10 cellular contexts compared by ENCODE assay signal in genomic region chr10:46268076-46268881, GRCh38. TPM values are rescaled to one million over a fixed set of nuclear protein-coding genes. Genes with fewer than 3 reads are reported as not detected.
DNase-seq lines count a peak whose midpoint lies in the region; ATAC-seq and TF ChIP-seq lines count a peak whose summit lies in the region.
"Had no signal": no experiment of that assay in that cellular context is flagged by ENCODE, and none has a peak within 500 bp of the region (broad histone marks: within the 10 kb centered on the region; RNA-seq: fewer than 3 reads in every experiment).

No MANE protein-coding gene starts in this region.

- no peaks in the 10 kb centered on the region for H3K36me3 Mint-ChIP-seq in activated T-cell treated with anti-CD3 and anti-CD28 coated beads, Interleukin-2, amount 50 U/mL, for 72 hours (ENCODE audit: insufficient read depth in 2 of 2)

- H3K9me3 Mint-ChIP-seq in activated T-cell treated with anti-CD3 and anti-CD28 coated beads, Interleukin-2, amount 50 U/mL, for 72 hours, result no peaks in the 10 kb centered on the region

- no peak overlapping the region for H3K27ac Mint-ChIP-seq in activated T-cell treated with anti-CD3 and anti-CD28 coated beads, Interleukin-2, amount 50 U/mL, for 72 hours

- TF ChIP-seq CTCF in BE2C (IDR thresholded peaks at IDR 0.05; ENCODE audit: low read depth, low read length), result no peak

- H3K4me3 ChIP-seq in BE2C (ENCODE audit: low read depth, low read length), result no peak overlapping the region

- H3K27me3 Mint-ChIP-seq in activated T-cell treated with anti-CD3 and anti-CD28 coated beads, Interleukin-2, amount 50 U/mL, for 72 hours (ENCODE audit: low read depth), result no peaks in the 10 kb centered on the region

- peak; percentile 71 for DNase-seq in activated T-cell treated with anti-CD3 and anti-CD28 coated beads, Interleukin-2, amount 50 U/mL, for 72 hours
- DNase-seq in stimulated activated CD4-positive, alpha-beta T cell treated with anti-CD3 and anti-CD28 coated beads, TNF-alpha, amount 100 ng/mL, for 1 hour (ENCODE audit: low read depth in 3 of 3, low spot score in 1 of 3), result peak in 2 of 3 donors; percentile 27 to 32
- DNase-seq in NCI-H510A (lab: John Stamatoyannopoulos, UW) (no peak), D341Med (ENCODE audit: low spot score) (no peak), BE2C (no peak)
- DNase-seq: nucleus accumbens had no signal

- H3K4me1 Mint-ChIP-seq in activated T-cell treated with anti-CD3 and anti-CD28 coated beads, Interleukin-2, amount 50 U/mL, for 72 hours (ENCODE audit: low read depth), result peaks cover 28% of the 10 kb centered on the region

- H3K9me3 ChIP-seq in BE2C, result no peaks in the 10 kb centered on the region

- no peaks in the 10 kb centered on the region for H3K4me1 ChIP-seq in BE2C

- H3K4me3 Mint-ChIP-seq in activated T-cell treated with anti-CD3 and anti-CD28 coated beads, Interleukin-2, amount 50 U/mL, for 72 hours, result no peak overlapping the region

- H3K27me3 ChIP-seq in BE2C, result no peaks in the 10 kb centered on the region

- peak; percentile 82 for ATAC-seq in GM19023 (IDR thresholded peaks at IDR 0.05; ENCODE audit: unreplicated experiment)
- peak; percentile 74 for ATAC-seq in HG03439 (IDR thresholded peaks at IDR 0.05; ENCODE audit: unreplicated experiment)
- ATAC-seq in activated T-cell treated with anti-CD3 and anti-CD28 coated beads, Interleukin-2, amount 50 U/mL, for 72 hours (replicated peaks in 1 of 2), result peak; percentile 86 to 88
- no peak for ATAC-seq in HG02938 (IDR thresholded peaks at IDR 0.05; ENCODE audit: unreplicated experiment)

- no peaks in the 10 kb centered on the region for H3K36me3 ChIP-seq in BE2C

RNA-seq across cellular contexts. Expression of gene ANTXRL, which starts 18.5 kb away (rescaled TPM):
- total RNA-seq in activated T-cell treated with anti-CD3 and anti-CD28 coated beads, Interleukin-2, amount 50 U/mL, for 72 hours, result not detected
- not detected for polyA plus RNA-seq in BE2C (2012; ENCODE audit: insufficient read depth, insufficient read length, low read depth)
- total RNA-seq: endothelial cell of umbilical vein had no signal
- polyA plus RNA-seq: endothelial cell of umbilical vein had no signal

Comparison
In these comparisons a context has a peak if more than half of its experiments do, and no peak if none do; other contexts are left out.
1. DNase-seq: peak in activated T-cell treated with anti-CD3 and anti-CD28 coated beads, Interleukin-2, amount 50 U/mL, for 72 hours (2 of 2) and stimulated activated CD4-positive, alpha-beta T cell treated with anti-CD3 and anti-CD28 coated beads, TNF-alpha, amount 100 ng/mL, for 1 hour (2 of 3); none in NCI-H510A (single experiment), D341Med (single experiment) and BE2C (single experiment).